16 cellular contexts compared by ENCODE assay signal in genomic region chr17:45345246-45345553, GRCh38. TPM values are rescaled to one million over a fixed set of nuclear protein-coding genes. Genes with fewer than 3 reads are reported as not detected.
DNase-seq lines count a peak whose midpoint lies in the region; ATAC-seq and TF ChIP-seq lines count a peak whose summit lies in the region.
"Had no signal": no experiment of that assay in that cellular context is flagged by ENCODE, and none has a peak within 500 bp of the region (broad histone marks: within the 10 kb centered on the region; RNA-seq: fewer than 3 reads in every experiment).

No MANE protein-coding gene starts in this region.

- ATAC-seq in heart left ventricle (no peak), left lobe of liver (no peak), HG03469 (IDR thresholded peaks at IDR 0.05; ENCODE audit: unreplicated experiment) (no peak)

- WGBS in heart left ventricle, 4 donors: 73 to 86% (median 78%) methylated on average over 3 of the region's 3 CpGs
- WGBS in esophagus muscularis mucosa: 73% methylated on average over 3 of the region's 3 CpGs

- H3K27ac ChIP-seq in heart left ventricle (peak overlapping the region in 10 of 12 donors; percentile 0 to 70 (median 47)), right atrium auricular region (peak overlapping the region in 1 of 2 donors; percentile 68), esophagus muscularis mucosa (replicated peaks in 1 of 4) (peak overlapping the region; percentile 51 to 68 (median 60))

- TF ChIP-seq POLR2A in heart left ventricle (IDR thresholded peaks at IDR 0.05): no peak
- no peak for TF ChIP-seq POLR2A in esophagus muscularis mucosa (IDR thresholded peaks at IDR 0.05; ENCODE audit: low read depth)

- no peak overlapping the region for H3K4me3 ChIP-seq in heart left ventricle
- H3K4me3 ChIP-seq in right atrium auricular region: no peak overlapping the region
- no peak overlapping the region for H3K4me3 ChIP-seq in esophagus muscularis mucosa
- H3K4me3 ChIP-seq: dorsolateral prefrontal cortex had no signal

- no peak for DNase-seq in heart left ventricle
- DNase-seq in right atrium auricular region (ENCODE audit: low spot score): no peak
- DNase-seq in esophagus muscularis mucosa (ENCODE audit: extremely low spot score): no peak
- no peak for DNase-seq in osteocyte (ENCODE audit: extremely low spot score, unreplicated experiment)
- DNase-seq in DMS79 (lab: John Stamatoyannopoulos, UW): no peak
- DNase-seq in activated CD4-positive, alpha-beta T cell treated with anti-CD3 and anti-CD28 coated beads for 48 hours: no peak
- no peak for DNase-seq in left lobe of liver (ENCODE audit: low spot score)
- DNase-seq: activated CD4-positive, alpha-beta memory T cell treated with anti-CD3 and anti-CD28 coated beads for 36 hours; aorta; Calu3; midbrain; NCI-H82; SHP77 treated with DMSO at 0.1 percent for 48 hours had no signal

- intact Hi-C loops in heart left ventricle (cut with DNase I): no loop called here
- intact Hi-C loops in esophagus muscularis mucosa (cut with DNase I): no loop called here

- H3K36me3 ChIP-seq in heart left ventricle: no peaks in the 10 kb centered on the region
- H3K36me3 ChIP-seq in right atrium auricular region: no peaks in the 10 kb centered on the region
- no peaks in the 10 kb centered on the region for H3K36me3 ChIP-seq in esophagus muscularis mucosa

- no peaks in the 10 kb centered on the region for H3K9me3 ChIP-seq in heart left ventricle
- H3K9me3 ChIP-seq in right atrium auricular region: no peaks in the 10 kb centered on the region
- H3K9me3 ChIP-seq in esophagus muscularis mucosa: no peaks in the 10 kb centered on the region

- H3K27ac Mint-ChIP-seq in osteocyte (ENCODE audit: unreplicated experiment): peak overlapping the region; percentile 39
- H3K27ac Mint-ChIP-seq: activated CD4-positive, alpha-beta memory T cell treated with anti-CD3 and anti-CD28 coated beads for 36 hours; activated T-helper 2 cell treated with anti-CD3 and anti-CD28 coated beads, Interferon-gamma antibody, Interleukin-2, Interleukin-4, amounts not matched to agents 10 μg/mL and 5 μg/mL and 100 μg/mL, durations not matched to agents 14 hours and 24 hours and 36 hours had no signal

- peaks cover 34% of the 10 kb centered on the region for H3K4me1 Mint-ChIP-seq in osteocyte (ENCODE audit: unreplicated experiment)

- H3K4me3 Mint-ChIP-seq in osteocyte (ENCODE audit: unreplicated experiment): no peak overlapping the region
- H3K4me3 Mint-ChIP-seq: activated CD4-positive, alpha-beta memory T cell treated with anti-CD3 and anti-CD28 coated beads for 36 hours had no signal

- no peak for TF ChIP-seq EP300 in esophagus muscularis mucosa (IDR thresholded peaks at IDR 0.05)

- H3K4me1 ChIP-seq in heart left ventricle (peaks cover 0 to 32% (median 13%) of the 10 kb centered on the region in 12 donors), right atrium auricular region (peaks cover 0 to 17% of the 10 kb centered on the region in 2 donors), esophagus muscularis mucosa (peaks cover 20 to 35% (median 28%) of the 10 kb centered on the region in 4 donors)

- no peaks in the 10 kb centered on the region for H3K36me3 Mint-ChIP-seq in osteocyte (ENCODE audit: unreplicated experiment)
- H3K36me3 Mint-ChIP-seq: activated CD4-positive, alpha-beta memory T cell treated with anti-CD3 and anti-CD28 coated beads for 36 hours had no signal

- TF ChIP-seq CTCF in heart left ventricle (IDR thresholded peaks at IDR 0.05) (no peak), right atrium auricular region (IDR thresholded peaks at IDR 0.05) (no peak), esophagus muscularis mucosa (IDR thresholded peaks at IDR 0.05) (no peak), osteocyte (IDR thresholded peaks at IDR 0.05) (no peak)

- H3K27me3 ChIP-seq in heart left ventricle (no peaks in the 10 kb centered on the region), right atrium auricular region (no peaks in the 10 kb centered on the region), esophagus muscularis mucosa (no peaks in the 10 kb centered on the region)
- H3K27me3 ChIP-seq: dorsolateral prefrontal cortex had no signal

- H3K27me3 Mint-ChIP-seq in osteocyte (ENCODE audit: unreplicated experiment): no peaks in the 10 kb centered on the region
- H3K27me3 Mint-ChIP-seq: activated CD4-positive, alpha-beta memory T cell treated with anti-CD3 and anti-CD28 coated beads for 36 hours had no signal

- H3K9me3 Mint-ChIP-seq in osteocyte (ENCODE audit: unreplicated experiment): no peaks in the 10 kb centered on the region
- H3K9me3 Mint-ChIP-seq: activated CD4-positive, alpha-beta memory T cell treated with anti-CD3 and anti-CD28 coated beads for 36 hours; activated T-helper 2 cell treated with anti-CD3 and anti-CD28 coated beads, Interferon-gamma antibody, Interleukin-2, Interleukin-4, amounts not matched to agents 10 μg/mL and 5 μg/mL and 100 μg/mL, durations not matched to agents 14 hours and 24 hours and 36 hours had no signal

RNA-seq across cellular contexts. Expression of gene MAP3K14, which starts 28.4 kb away (rescaled TPM):
- 10 to 100 TPM in 8 of 9 donors, 1 to 10 TPM in 1; 9.9 to 21.9 (median 12.7) TPM for total RNA-seq in heart left ventricle
- polyA plus RNA-seq in heart left ventricle: 10 to 100 TPM in 1 of 2 donors, 1 to 10 TPM in 1; 9.0 to 11.2 TPM
- 10 to 100 TPM in 1 of 2 donors, 1 to 10 TPM in 1; 8.2 to 10.6 TPM for total RNA-seq in right atrium auricular region
- 10 to 100 TPM in 3 of 4 donors, 1 to 10 TPM in 1; 7.8 to 26.5 (median 10.6) TPM for total RNA-seq in esophagus muscularis mucosa
- 12.7 and 13.2 TPM in 2 replicates for total RNA-seq in osteocyte
- total RNA-seq in left lobe of liver: 6.9 TPM
